ENCODE assay signal across 8 cellular contexts in genomic region chr1:241499910-241500309, GRCh38. TPM values are rescaled to one million over a fixed set of nuclear protein-coding genes. Genes with fewer than 3 reads are reported as not detected.
DNase-seq lines count a peak whose midpoint lies in the region; ATAC-seq, FAIRE-seq and TF ChIP-seq lines count a peak whose summit lies in the region.
"Had no signal": no experiment of that assay in that cellular context is flagged by ENCODE, and none has a peak within 500 bp of the region (broad histone marks: within the 10 kb centered on the region; RNA-seq: fewer than 3 reads in every experiment).

No MANE protein-coding gene starts in this region.

- no peak for ATAC-seq in effector memory CD8-positive, alpha-beta T cell (replicated peaks)
- no peak for ATAC-seq in GM18520 (IDR thresholded peaks at IDR 0.05; ENCODE audit: unreplicated experiment)

- TF ChIP-seq CTCF in GM10266 (IDR thresholded peaks at IDR 0.05; ENCODE audit: control insufficient read depth, insufficient read depth, low read depth, missing control alignments) (peak; percentile 50), bronchial epithelial cell (IDR thresholded peaks at IDR 0.05; ENCODE audit: insufficient read depth, low read length, severe bottlenecking) (peak; percentile 34), neural crest cell (conservative IDR thresholded peaks at IDR 0.05) (peak; percentile 72)

- no peak overlapping the region for H3K4me3 ChIP-seq in bronchial epithelial cell (ENCODE audit: low read depth, low read length)

- no peaks in the 10 kb centered on the region for H3K4me1 Mint-ChIP-seq in neural crest cell
- H3K4me1 Mint-ChIP-seq in effector memory CD8-positive, alpha-beta T cell (ENCODE audit: low read depth in 2 of 2), result peaks cover 0 to 8% of the 10 kb centered on the region in 2 donors

- no peaks in the 10 kb centered on the region for H3K27me3 Mint-ChIP-seq in neural crest cell (ENCODE audit: low read depth)
- H3K27me3 Mint-ChIP-seq in effector memory CD8-positive, alpha-beta T cell, result no peaks in the 10 kb centered on the region
- H3K27me3 Mint-ChIP-seq: stimulated activated naive CD8-positive, alpha-beta T cell treated with anti-CD3 and anti-CD28 coated beads, Interleukin-15, Interleukin-2, amounts not matched to agents 100 ng/mL and 50 ng/mL, for 24 hours had no signal

- H3K36me3 ChIP-seq in bronchial epithelial cell (ENCODE audit: control insufficient read depth, insufficient read depth, low read length), result peaks cover 7% of the 10 kb centered on the region

- FAIRE-seq in bronchial epithelial cell (lab: Jason Lieb, UNC), result no peak

- peaks cover 22% of the 10 kb centered on the region for H3K36me3 Mint-ChIP-seq in neural crest cell (ENCODE audit: low read depth)
- H3K36me3 Mint-ChIP-seq in effector memory CD8-positive, alpha-beta T cell (ENCODE audit: insufficient read depth), result peaks cover 56% of the 10 kb centered on the region

- H3K9me3 Mint-ChIP-seq in neural crest cell, result no peaks in the 10 kb centered on the region
- H3K9me3 Mint-ChIP-seq in effector memory CD8-positive, alpha-beta T cell, result no peaks in the 10 kb centered on the region
- H3K9me3 Mint-ChIP-seq: stimulated activated naive CD8-positive, alpha-beta T cell treated with anti-CD3 and anti-CD28 coated beads, Interleukin-15, Interleukin-2, amounts not matched to agents 100 ng/mL and 50 ng/mL, for 24 hours had no signal

- no peaks in the 10 kb centered on the region for H3K27me3 ChIP-seq in bronchial epithelial cell (ENCODE audit: control insufficient read depth, insufficient read depth, low read length)

- no peak overlapping the region for H3K27ac Mint-ChIP-seq in neural crest cell (ENCODE audit: unreplicated experiment)
- H3K27ac Mint-ChIP-seq in effector memory CD8-positive, alpha-beta T cell, result no peak overlapping the region
- H3K27ac Mint-ChIP-seq: stimulated activated naive CD8-positive, alpha-beta T cell treated with anti-CD3 and anti-CD28 coated beads, Interleukin-15, Interleukin-2, amounts not matched to agents 100 ng/mL and 50 ng/mL, for 24 hours had no signal

- no peak overlapping the region for H3K4me3 Mint-ChIP-seq in neural crest cell
- no peak overlapping the region for H3K4me3 Mint-ChIP-seq in effector memory CD8-positive, alpha-beta T cell
- H3K4me3 Mint-ChIP-seq: stimulated activated naive CD8-positive, alpha-beta T cell treated with anti-CD3 and anti-CD28 coated beads, Interleukin-15, Interleukin-2, amounts not matched to agents 100 ng/mL and 50 ng/mL, for 24 hours had no signal

- DNase-seq in GM10266 (ENCODE audit: extremely low spot score), result peak; percentile 8
- DNase-seq in NCI-H1092 (lab: John Stamatoyannopoulos, UW), result peak; percentile 22
- DNase-seq in bronchial epithelial cell (ENCODE audit: low read depth), result peak; percentile 44
- DNase-seq in neural crest cell (ENCODE audit: low read depth, low spot score), result no peak
- DNase-seq in effector memory CD8-positive, alpha-beta T cell, result no peak
- no peak for DNase-seq in T1000 (lab: John Stamatoyannopoulos, UW)

RNA-seq across cellular contexts. Expression of gene FH, which starts 19.6 kb away (rescaled TPM):
- total RNA-seq in bronchial epithelial cell, result 33.7 and 41.1 TPM in 2 replicates
- total RNA-seq in neural crest cell, result 91.4 and 93.2 TPM in 2 replicates

RNA-seq across cellular contexts. Expression of gene KMO, which starts 32.3 kb away (rescaled TPM):
- not detected in 2 replicates for total RNA-seq in bronchial epithelial cell
- total RNA-seq in neural crest cell, result not detected in 2 replicates

Comparison
In these comparisons a context has a peak if more than half of its experiments do, and no peak if none do; other contexts are left out.
1. DNase-seq: peak in GM10266 (single experiment), NCI-H1092 (single experiment) and bronchial epithelial cell (single experiment); none in neural crest cell (single experiment), effector memory CD8-positive, alpha-beta T cell (0 of 3) and T1000 (single experiment).
2. Peak in every context shown above with its lines, with median percentiles within 50 percentile points of each other: CTCF ChIP-seq.